Comparison of ENCODE assay signal across 33 cellular contexts in genomic region chr3:64218329-64218728, GRCh38. TPM values are rescaled to one million over a fixed set of nuclear protein-coding genes. Genes with fewer than 3 reads are reported as not detected.
"Had no signal": no experiment of that assay in that cellular context is flagged by ENCODE, and none has a peak within 500 bp of the region (broad histone marks: within the 10 kb centered on the region; RNA-seq: fewer than 3 reads in every experiment).

No MANE protein-coding gene starts in this region.

- ATAC-seq: activated CD8-positive, alpha-beta memory T cell treated with anti-CD3 and anti-CD28 coated beads, Interleukin-2, amount 10 ng/mL, durations not matched to agents 7 days and 5 days; activated naive CD4-positive, alpha-beta T cell treated with anti-CD3 and anti-CD28 coated beads, Interleukin-2, amount 50 U/mL, for 72 hours; activated T-cell treated with anti-CD3 and anti-CD28 coated beads, Interleukin-2, amount 50 U/mL, for 72 hours; activated T-helper 17 cell treated with anti-CD3 and anti-CD28 coated beads, Interleukin-2, amount 50 U/mL, for 72 hours; body of pancreas; Panc1 had no signal

- H3K27ac ChIP-seq: adrenal gland, body of pancreas, SJCRH30, SK-N-MC, WERI-Rb-1 had no signal

- FAIRE-seq: astrocyte had no signal

- DNase-seq: activated CD4-positive, alpha-beta memory T cell treated with anti-CD3 and anti-CD28 coated beads, Interleukin-2, amount 10 ng/mL, durations not matched to agents 7 days and 5 days; activated CD4-positive, alpha-beta T cell treated with anti-CD3 and anti-CD28 coated beads for 1 hour; activated CD4-positive, alpha-beta T cell treated with anti-CD3 and anti-CD28 coated beads for 48 hours; activated CD4-positive, CD25-positive, alpha-beta regulatory T cell; activated CD8-positive, alpha-beta memory T cell treated with anti-CD3 and anti-CD28 coated beads for 24 hours; activated CD8-positive, alpha-beta memory T cell treated with anti-CD3 and anti-CD28 coated beads, Interleukin-2, amount 10 ng/mL, durations not matched to agents 7 days and 5 days; activated CD8-positive, alpha-beta memory T cell treated with anti-CD3 and anti-CD28 coated beads, Interleukin-2, amount 50 U/mL, for 48 hours; activated effector memory CD4-positive, alpha-beta T cell treated with anti-CD3 and anti-CD28 coated beads, Interleukin-2, amount 50 U/mL, for 16 hours; activated naive CD4-positive, alpha-beta T cell treated with Interleukin-2 at 50 U/mL for 16 hours; activated T-cell treated with anti-CD3 and anti-CD28 coated beads, Interleukin-2, amount 50 U/mL, for 72 hours; adrenal gland; body of pancreas; Karpas-422; NCI-H1048; NCI-H1105 treated with DMSO at 0.1 percent for 48 hours; NCI-H1436; NCI-H1694; NCI-H1930; NCI-H345; NCI-H524 treated with DMSO at 0.1 percent for 48 hours; SHP77; SJCRH30; T1000; WERI-Rb-1 had no signal

- H3K9me3 ChIP-seq: adrenal gland, body of pancreas, breast epithelium, SJCRH30 had no signal

- H3K4me1 ChIP-seq: SJCRH30 had no signal

- H3K27me3 ChIP-seq: adrenal gland, body of pancreas, breast epithelium, SJCRH30 had no signal

- H3K36me3 ChIP-seq: adrenal gland, breast epithelium, SJCRH30 had no signal

- H3K4me3 ChIP-seq: adrenal gland, body of pancreas, breast epithelium, SJCRH30, SK-N-MC had no signal

RNA-seq across cellular contexts. Expression of gene PRICKLE2, which starts 6.9 kb away (rescaled TPM):
- total RNA-seq: activated CD4-positive, alpha-beta memory T cell treated with anti-CD3 and anti-CD28 coated beads, Interleukin-2, amount 10 ng/mL, durations not matched to agents 7 days and 5 days; activated CD8-positive, alpha-beta memory T cell treated with anti-CD3 and anti-CD28 coated beads, Interleukin-2, amount 10 ng/mL, durations not matched to agents 7 days and 5 days; activated naive CD4-positive, alpha-beta T cell treated with anti-CD3 and anti-CD28 coated beads, Interleukin-2, amount 50 U/mL, for 72 hours; activated T-helper 17 cell treated with anti-CD3 and anti-CD28 coated beads, Interleukin-2, amount 50 U/mL, for 72 hours; NCI-H460; T-helper 1 cell treated with Interleukin-12 subunit alpha and Interleukin-12 subunit beta and Interleukin-4 antibody, amounts not matched to agents 30 ng/mL and 1 ng/mL, for 36 hours; T-helper 2 cell treated with Interferon-gamma antibody and Interleukin-4, amounts not matched to agents 100 ng/mL and 5 ng/mL, for 36 hours had no signal
